13 cellular contexts compared by ENCODE assay signal in the genomic region with DNA sequence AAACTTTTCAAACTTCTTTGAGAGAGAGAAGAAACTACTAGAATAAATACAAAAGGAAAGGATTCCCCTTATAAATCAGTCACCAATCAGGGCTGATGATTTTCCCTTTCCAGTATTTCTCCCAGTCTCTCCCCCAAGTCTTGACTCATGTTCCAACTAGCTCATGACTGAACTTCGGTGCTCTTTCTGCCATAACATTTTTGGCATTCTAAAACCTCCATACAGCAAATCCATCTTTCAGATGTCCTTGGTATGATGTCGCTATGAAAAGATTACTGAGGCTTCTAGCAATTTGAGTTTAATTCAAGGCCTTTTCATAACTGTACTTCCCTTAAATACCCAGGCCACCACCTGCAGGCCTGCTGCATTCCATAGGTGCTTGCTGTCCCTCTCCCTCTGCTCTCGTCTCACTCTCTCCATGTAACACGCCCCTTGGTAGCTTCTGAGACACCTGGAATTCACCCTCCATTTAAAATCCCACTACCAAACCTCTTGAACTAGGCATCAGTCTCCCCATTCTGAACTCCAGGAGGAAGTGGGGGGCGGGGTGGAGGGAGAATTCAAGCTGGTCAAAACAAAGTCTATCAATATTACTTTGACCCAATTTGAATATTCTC. TPM values are rescaled to one million over a fixed set of nuclear protein-coding genes. Genes with fewer than 3 reads are reported as not detected.
DNase-seq lines count a peak whose midpoint lies in the region; ATAC-seq and TF ChIP-seq lines count a peak whose summit lies in the region.
"Had no signal": no experiment of that assay in that cellular context is flagged by ENCODE, and none has a peak within 500 bp of the region (broad histone marks: within the 10 kb centered on the region; RNA-seq: fewer than 3 reads in every experiment).

No MANE protein-coding gene starts in this region.

- no peak overlapping the region for H2AFZ ChIP-seq in Karpas-422 (ENCODE audit: low read length)

- H3K36me3 ChIP-seq in mesendoderm (ENCODE audit: control insufficient read depth, insufficient read depth, low read length) (no peaks in the 10 kb centered on the region), Karpas-422 (ENCODE audit: insufficient read depth, low read length) (no peaks in the 10 kb centered on the region)

- no peak overlapping the region for H3K4ac ChIP-seq in mesendoderm (ENCODE audit: low read depth, low read length)

- no peak overlapping the region for H3K56ac ChIP-seq in mesendoderm (ENCODE audit: low read length)

- ATAC-seq in GM18909 (IDR thresholded peaks at IDR 0.05; ENCODE audit: poor library complexity, unreplicated experiment) (no peak), left colon (no peak)
- ATAC-seq: CD8-positive, alpha-beta T cell; effector memory CD8-positive, alpha-beta T cell had no signal

- H2BK5ac ChIP-seq in mesendoderm (ENCODE audit: low read length), result no peak overlapping the region

- intact Hi-C loops in left colon (cut with DNase I, micrococcal nuclease), result no loop called here

- no peak overlapping the region for H3K18ac ChIP-seq in mesendoderm (ENCODE audit: low read length)

- no peaks in the 10 kb centered on the region for H4K20me1 ChIP-seq in Karpas-422 (ENCODE audit: insufficient read depth, low read depth, low read length)

- H3K9ac ChIP-seq in mesendoderm (ENCODE audit: low read length) (no peak overlapping the region), Karpas-422 (ENCODE audit: low read length) (no peak overlapping the region)

- peaks cover 43% of the 10 kb centered on the region for H3K9me3 ChIP-seq in Karpas-422 (ENCODE audit: low read length)

- H3K4me1 ChIP-seq in mesendoderm (ENCODE audit: control insufficient read depth, low read depth, low read length) (peaks cover 2% of the 10 kb centered on the region), Karpas-422 (ENCODE audit: low read length) (no peaks in the 10 kb centered on the region)

- H3K27me3 ChIP-seq in mesendoderm (ENCODE audit: insufficient read depth, low read length, poor library complexity) (no peaks in the 10 kb centered on the region), Karpas-422 (ENCODE audit: low read length) (no peaks in the 10 kb centered on the region)

- peak; percentile 64 for DNase-seq in AG08395 (ENCODE audit: low spot score)
- peak; percentile 37 for DNase-seq in HT1080 (ENCODE audit: low read depth)
- DNase-seq in cardiac fibroblast (ENCODE audit: low read depth in 2 of 2), result peak; percentile 49 to 75
- DNase-seq in mesendoderm, result peak; percentile 85
- no peak for DNase-seq in Karpas-422
- no peak for DNase-seq in left colon
- no peak for DNase-seq in stimulated activated CD4-positive, alpha-beta T cell treated with anti-CD3 and anti-CD28 coated beads, Interleukin-15, amount 100 ng/mL, for 24 hours
- DNase-seq: activated CD4-positive, CD25-positive, alpha-beta regulatory T cell; activated effector memory CD4-positive, alpha-beta T cell treated with Interleukin-2 at 50 U/mL for 16 hours; CD8-positive, alpha-beta T cell; effector memory CD8-positive, alpha-beta T cell; posterior cingulate gyrus had no signal

- no CpG with 5 or more reads among the region's 5 CpGs for WGBS in mesendoderm (ENCODE audit: extremely low coverage, insufficient coverage, low lambda C conversion rate)

- no peaks in the 10 kb centered on the region for H3K79me1 ChIP-seq in mesendoderm (ENCODE audit: low read length)

- H3K4me3 ChIP-seq in cardiac fibroblast (replicated peaks in 1 of 2; ENCODE audit: low read depth in 2 of 2, low read length in 2 of 2) (peak overlapping the region; percentile 8 to 97), mesendoderm (ENCODE audit: low read length) (no peak overlapping the region), Karpas-422 (ENCODE audit: low read length) (no peak overlapping the region)

- H3K9me2 ChIP-seq in Karpas-422 (replicated peaks; ENCODE audit: insufficient read depth, low read length), result no peaks in the 10 kb centered on the region

- no peak overlapping the region for H2BK15ac ChIP-seq in mesendoderm (replicated peaks; ENCODE audit: low read depth)

- no peak overlapping the region for H2AK5ac ChIP-seq in mesendoderm (ENCODE audit: low read length)

- no peak overlapping the region for H2BK120ac ChIP-seq in mesendoderm (ENCODE audit: low read depth, low read length)

- H3K27ac ChIP-seq in mesendoderm (ENCODE audit: low read depth, low read length) (no peak overlapping the region), Karpas-422 (ENCODE audit: low read length) (no peak overlapping the region)

- H4K8ac ChIP-seq in mesendoderm (ENCODE audit: low read depth, low read length), result no peak overlapping the region

- TF ChIP-seq CTCF in cardiac fibroblast (IDR thresholded peaks at IDR 0.05; ENCODE audit: low read depth, low read length), result no peak

- H4K5ac ChIP-seq in mesendoderm (ENCODE audit: low read length), result no peak overlapping the region

- peaks cover 16% of the 10 kb centered on the region for H3K79me2 ChIP-seq in mesendoderm (ENCODE audit: control insufficient read depth, insufficient read depth, low read length)
- no peaks in the 10 kb centered on the region for H3K79me2 ChIP-seq in Karpas-422 (ENCODE audit: low read length)

- no peak overlapping the region for H3K23ac ChIP-seq in mesendoderm (ENCODE audit: low read length)

- H3K4me2 ChIP-seq in mesendoderm (ENCODE audit: low read length) (peak overlapping the region; percentile 4), Karpas-422 (ENCODE audit: low read depth, low read length, poor library complexity, severe bottlenecking) (no peak overlapping the region)

RNA-seq across cellular contexts. Expression of gene PRKD1, which starts 2.4 kb away (rescaled TPM):
- total RNA-seq in HT1080 (2014; rRNA removed; shearing (Covaris generic)), result 2.3 and 6.0 TPM in 2 replicates
- 3.0 and 4.0 TPM in 2 replicates for polyA plus RNA-seq in HT1080 (2015; cell fraction: cytosol; rRNA removed)
- 6.2 and 7.0 TPM in 2 replicates for polyA plus RNA-seq in HT1080 (2015; cell fraction: nucleus; rRNA removed)
- 9.5 TPM for polyA plus RNA-seq in mesendoderm (2013, experiment 1 of 2)
- polyA plus RNA-seq in mesendoderm (2013, experiment 2 of 2), result 8.6 TPM
- total RNA-seq in Karpas-422 (2014; rRNA removed; shearing (Covaris generic); ENCODE audit: low replicate concordance), result not detected in 2 replicates
- total RNA-seq in left colon, result 1 to 10 TPM in 1 of 2 donors, under 1 TPM in 1; 0.82 to 3.6 TPM
- total RNA-seq: CD8-positive, alpha-beta T cell had no signal

Comparison
In these comparisons a context has a peak if more than half of its experiments do, and no peak if none do; other contexts are left out.
1. DNase-seq: peak in AG08395 (single experiment), HT1080 (single experiment), cardiac fibroblast (2 of 2) and mesendoderm (single experiment); none in Karpas-422 (single experiment), left colon (0 of 2) and stimulated activated CD4-positive, alpha-beta T cell treated with anti-CD3 and anti-CD28 coated beads, Interleukin-15, amount 100 ng/mL, for 24 hours (single experiment).
2. H3K4me3 ChIP-seq: peak in cardiac fibroblast (2 of 2); none in mesendoderm (single experiment) and Karpas-422 (single experiment).